Comparison of ENCODE assay signal across 8 cellular contexts in the genomic region with DNA sequence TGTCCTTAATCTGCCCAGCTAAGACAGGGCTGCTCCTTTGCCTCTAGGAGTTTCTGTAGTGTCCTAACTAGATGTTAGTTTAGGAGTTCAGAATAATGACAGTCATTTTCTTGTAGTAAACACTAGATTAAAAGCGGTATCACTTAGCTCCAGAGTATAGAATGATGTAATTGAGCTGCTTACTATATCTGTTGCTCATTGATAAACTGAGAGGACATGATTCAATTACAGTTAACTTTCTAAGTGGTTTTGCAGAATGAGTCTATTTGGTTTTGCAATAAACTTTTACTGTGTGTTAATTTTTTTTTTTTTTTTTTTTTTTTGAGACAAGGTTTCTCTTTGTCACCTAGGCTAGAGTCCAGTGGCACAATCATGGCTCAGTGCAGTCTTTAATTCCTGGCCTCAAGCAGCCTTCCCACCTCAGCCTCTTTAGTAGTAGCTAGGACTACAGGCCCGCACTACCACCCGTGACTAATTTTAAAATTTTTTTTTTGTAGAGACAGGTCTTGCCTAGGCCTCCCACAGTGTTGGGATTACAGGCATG. TPM values are rescaled to one million over a fixed set of nuclear protein-coding genes. Genes with fewer than 3 reads are reported as not detected.
DNase-seq lines count a peak whose midpoint lies in the region; ATAC-seq, FAIRE-seq and TF ChIP-seq lines count a peak whose summit lies in the region.

No MANE protein-coding gene starts in this region.

- H4K20me1 ChIP-seq in HCT116 (ENCODE audit: insufficient read depth) = no peaks in the 10 kb centered on the region

- TF ChIP-seq POLR2A in A549 (IDR thresholded peaks at IDR 0.05; ENCODE audit: low read length) (no peak), HCT116 (IDR thresholded peaks at IDR 0.05; ENCODE audit: borderline replicate concordance, extremely low read depth, insufficient read depth, insufficient read length) (no peak)

- no peaks in the 10 kb centered on the region for H3K9me2 ChIP-seq in HCT116 (ENCODE audit: insufficient read depth)

- no peak for TF ChIP-seq CTCF in A549 (IDR thresholded peaks at IDR 0.05)
- no peak for TF ChIP-seq CTCF in HCT116 (IDR thresholded peaks at IDR 0.05 in 2 of 3, conservative IDR thresholded peaks at IDR 0.05 in 1 of 3; ENCODE audit: borderline replicate concordance in 1 of 3, insufficient read depth in 1 of 3, low read depth in 2 of 3, low read length in 2 of 3)
- no peak for TF ChIP-seq CTCF in WTC11 (IDR thresholded peaks at IDR 0.05)
- TF ChIP-seq CTCF in fibroblast of villous mesenchyme (IDR thresholded peaks at IDR 0.05; ENCODE audit: insufficient read depth, low read depth, low read length) = no peak

- peaks cover 15% of the 10 kb centered on the region for H3K4me1 Mint-ChIP-seq in WTC11

- H3K27me3 Mint-ChIP-seq in WTC11 (ENCODE audit: low read depth) = no peaks in the 10 kb centered on the region

- RAD21 ChIA-PET in HCT116 (lab: Charles Lee; ENCODE audit: low non-redundant PET in 1 of 2, low total read pairs in 2 of 2, uncharacterized antibody in 2 of 2, unreplicated experiment in 2 of 2) = no interaction called here

- peak overlapping the region in 1 of 2 experiments; percentile 93; a peak in 2 of 6 replicates for H3K27ac ChIP-seq in A549
- no peak overlapping the region for H3K27ac ChIP-seq in HCT116 (ENCODE audit: low read depth, low read length)

- H3K4me1 ChIP-seq in A549 = peaks cover 17% of the 10 kb centered on the region; the same call in 2 of the 3 replicates
- H3K4me1 ChIP-seq in HCT116 (ENCODE audit: control insufficient read depth in 1 of 2, insufficient read depth in 2 of 2, low read length in 2 of 2) = peaks cover 3 to 22% of the 10 kb centered on the region in 2 experiments; a peak in 1 of 4 replicates

- H3K4me3 ChIP-seq in A549 = peak overlapping the region; percentile 85; the same call in 1 of the 3 replicates
- peak overlapping the region in 1 of 2 experiments; percentile 90; a peak in 2 of 4 replicates for H3K4me3 ChIP-seq in HCT116 (replicated peaks in 1 of 2; ENCODE audit: low read depth in 1 of 2, low read length in 2 of 2)
- peak overlapping the region; percentile 86 for H3K4me3 ChIP-seq in fibroblast of villous mesenchyme (ENCODE audit: low read depth, low read length)

- H3K4me3 Mint-ChIP-seq in WTC11 = peak overlapping the region; percentile 99

- H3K27me3 ChIP-seq in HCT116 (ENCODE audit: insufficient read depth, low read length) = no peaks in the 10 kb centered on the region

- DNase-seq in A549 (ENCODE audit: low read depth in 1 of 2, low spot score in 1 of 2) = no peak
- DNase-seq in HCT116 (ENCODE audit: low read depth, low spot score) = no peak
- no peak for DNase-seq in WTC11 (ENCODE audit: low spot score)
- DNase-seq in fibroblast of villous mesenchyme (ENCODE audit: low read depth) = peak; percentile 30
- DNase-seq in cerebellar cortex (ENCODE audit: low spot score) = no peak

- CTCF ChIA-PET in A549 (lab: Yijun Ruan, JAX) (interaction anchor here (0.6 to 4.1 kb wide), 6 partner anchors 9 to 378 kb away, joined by 3 to 32 read pairs (median 3); no protein-coding TSS in a partner anchor), HCT116 (lab: Charles Lee) (interaction anchor here (0.7 to 3.4 kb wide), 2 partner anchors 9 to 144 kb away, joined by 3 to 12 read pairs; no protein-coding TSS in a partner anchor), WTC11 (lab: Charles Lee) (interaction anchor here (0.7 to 1.5 kb wide), 3 partner anchors 9 to 390 kb away, joined by 3 to 9 read pairs (median 8); no protein-coding TSS in a partner anchor)

- 84% methylated on average over 3 of the region's 3 CpGs for WGBS in A549 (ENCODE audit: missing lambda C conversion rate)

- FAIRE-seq in A549 (lab: Jason Lieb, UNC) = no peak

- POLR2A ChIA-PET in A549 (lab: Yijun Ruan, JAX) = interaction anchor here (0.7 to 2.4 kb wide), 2 partner anchors 9 to 680 kb away, joined by 5 to 17 read pairs; no protein-coding TSS in a partner anchor
- POLR2A ChIA-PET in HCT116 (lab: Charles Lee) = interaction anchor here (3.0 kb wide), 1 partner anchor 80 kb away, joined by 11 read pairs; no protein-coding TSS in a partner anchor
- POLR2A ChIA-PET in WTC11 (lab: Charles Lee) = no interaction called here

- BruUV-seq in HCT116 (replicated peaks; lab: Mats Ljungman, UMichigan) = no TSS peak

- H3K9me3 ChIP-seq in A549 = no peaks in the 10 kb centered on the region
- no peaks in the 10 kb centered on the region for H3K9me3 ChIP-seq in HCT116 (ENCODE audit: control insufficient read depth in 1 of 2, insufficient read depth in 1 of 2, low read depth in 1 of 2, low read length in 2 of 2)

- peaks cover 16% of the 10 kb centered on the region for H3K9me3 Mint-ChIP-seq in WTC11

- peak overlapping the region; percentile 81 for H3K4me2 ChIP-seq in A549
- H3K4me2 ChIP-seq in HCT116 (ENCODE audit: low read length) = peak overlapping the region; percentile 89

- H3K36me3 ChIP-seq in HCT116 (ENCODE audit: control insufficient read depth in 1 of 2, insufficient read depth in 2 of 2, low read length in 2 of 2) = no peaks in the 10 kb centered on the region

- ATAC-seq in A549 = no peak
- ATAC-seq in HCT116 = no peak
- ATAC-seq in WTC11 = no peak
- ATAC-seq in GM21515 (IDR thresholded peaks at IDR 0.05; ENCODE audit: unreplicated experiment) = no peak
- no peak for ATAC-seq in HG02623 (IDR thresholded peaks at IDR 0.05; ENCODE audit: unreplicated experiment)
- no peak for ATAC-seq in HG02610 (IDR thresholded peaks at IDR 0.05; ENCODE audit: unreplicated experiment)

- TF ChIP-seq RAD21 in A549 (conservative IDR thresholded peaks at IDR 0.05 in 1 of 2, IDR thresholded peaks at IDR 0.05 in 1 of 2) (no peak), HCT116 (IDR thresholded peaks at IDR 0.05; ENCODE audit: low read depth) (no peak)

- no peak overlapping the region for H2AFZ ChIP-seq in HCT116 (ENCODE audit: low read depth, low read length, poor library complexity, severe bottlenecking)

- H3K9ac ChIP-seq in HCT116 (ENCODE audit: low read length) = 0 out of 2 replicates have a peak overlapping the region, but pooled peaks have one; percentile 12

- H3K36me3 Mint-ChIP-seq in WTC11 = peaks cover 20% of the 10 kb centered on the region

- no peak overlapping the region for H3K27ac Mint-ChIP-seq in WTC11

- peaks cover 65% of the 10 kb centered on the region for H3K79me2 ChIP-seq in HCT116 (ENCODE audit: insufficient read depth, low read length)

- no peak for TF ChIP-seq EP300 in A549 (IDR thresholded peaks at IDR 0.05)

- intact Hi-C loops in HCT116 (cut with micrococcal nuclease) = no loop called here

TF ChIP-seq in A549, 52 proteins besides CTCF, POLR2A, EP300 and RAD21 (continues in another document):
- TF ChIP-seq SREBF2 (IDR thresholded peaks at IDR 0.05) (no peak), JUNB (IDR thresholded peaks at IDR 0.05) (no peak), ATOH8 (CRISPR knock-in tag; IDR thresholded peaks at IDR 0.05; ENCODE audit: low read depth) (no peak), NR3C1 (IDR thresholded peaks at IDR 0.05) (no peak), NPAS2 (CRISPR knock-in tag; IDR thresholded peaks at IDR 0.05; ENCODE audit: borderline replicate concordance) (no peak), KDM5A (IDR thresholded peaks at IDR 0.05) (no peak)

TF ChIP-seq in HCT116, 20 proteins besides CTCF, POLR2A, EP300 and RAD21 (continues in another document):
- no peak for TF ChIP-seq CBX3 (IDR thresholded peaks at IDR 0.05; ENCODE audit: low read depth)
- TF ChIP-seq ZBTB33 (IDR thresholded peaks at IDR 0.05; ENCODE audit: extremely low read depth, insufficient replicate concordance, low read length) = no peak

TF ChIP-seq in WTC11, 78 proteins besides CTCF, POLR2A, EP300 and RAD21 (continues in another document):
- TF ChIP-seq NFATC4 (CRISPR knock-in tag; IDR thresholded peaks at IDR 0.05) (no peak), E2F4 (CRISPR knock-in tag; IDR thresholded peaks at IDR 0.05; ENCODE audit: borderline replicate concordance, low read depth) (no peak), GTF2I (CRISPR knock-in tag; conservative IDR thresholded peaks at IDR 0.05) (no peak), RELA (CRISPR knock-in tag; IDR thresholded peaks at IDR 0.05; ENCODE audit: borderline replicate concordance) (no peak), SMAD4 (CRISPR knock-in tag; IDR thresholded peaks at IDR 0.05) (no peak), STAT6 (CRISPR knock-in tag; conservative IDR thresholded peaks at IDR 0.05; ENCODE audit: low read depth) (no peak)

RNA-seq across cellular contexts. Expression of gene STMP1, which starts 1.8 kb away (rescaled TPM):
- 30.1 and 35.5 TPM in 2 replicates for polyA plus RNA-seq in A549 (2011; rRNA removed)
- 12.3 TPM in 2 replicates for polyA plus RNA-seq in A549 (2012; cell fraction: cytosol; rRNA removed)
- polyA plus RNA-seq in A549 (2012; cell fraction: nucleus; rRNA removed) = 2.6 and 5.4 TPM in 2 replicates
- polyA plus RNA-seq in A549 (2017; fragmentation: RNase III; extraction: RNeasy Plus Mini Kit Qiagen cat#74134 plus additional on column Dnase treatment) = 25.2 to 33.0 TPM (median 32.1 TPM) in 3 replicates
- 7.2 and 7.6 TPM in 2 replicates for polyA minus RNA-seq in A549 (2011; rRNA and poly(A)+ RNA removed)
- total RNA-seq in HCT116 (2021; ENCODE audit: unreplicated experiment) = 32.8 TPM
- 14.2 and 15.3 TPM in 2 replicates for polyA plus RNA-seq in HCT116 (2012)
- total RNA-seq in WTC11 (2021) = 26.1 to 31.6 TPM (median 30.4 TPM) in 3 replicates
- 18.6 and 19.0 TPM in 2 replicates for total RNA-seq in fibroblast of villous mesenchyme
